In the genomic region with DNA sequence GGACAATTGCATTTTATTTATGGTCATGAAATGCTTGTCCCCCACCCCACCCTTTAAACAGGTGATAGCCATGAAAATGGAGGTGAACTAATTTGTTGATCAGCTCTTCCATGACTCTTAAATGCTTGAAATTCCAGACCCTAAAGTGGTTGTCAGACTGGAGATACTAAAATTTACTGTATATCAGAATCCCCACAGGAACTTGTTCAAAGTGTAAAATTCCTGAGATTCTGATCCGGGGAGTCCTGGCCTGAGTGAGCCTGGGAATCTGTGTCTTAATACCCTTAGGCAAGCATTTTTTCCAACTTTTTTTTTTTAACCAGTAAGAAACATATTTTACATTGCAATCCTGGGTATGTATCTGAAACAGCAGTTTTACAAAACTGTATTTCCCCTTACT, we compare ENCODE assay signal across 13 cellular contexts. TPM values are rescaled to one million over a fixed set of nuclear protein-coding genes. Genes with fewer than 3 reads are reported as not detected.
DNase-seq lines count a peak whose midpoint lies in the region; ATAC-seq and TF ChIP-seq lines count a peak whose summit lies in the region.
"Had no signal": no experiment of that assay in that cellular context is flagged by ENCODE, and none has a peak within 500 bp of the region (broad histone marks: within the 10 kb centered on the region; RNA-seq: fewer than 3 reads in every experiment).

No MANE protein-coding gene starts in this region.

- H3K27me3 ChIP-seq in SJSA1 (replicated peaks) (no peaks in the 10 kb centered on the region), fibroblast of lung (ENCODE audit: control insufficient read depth, insufficient read depth, low read length) (no peaks in the 10 kb centered on the region), psoas muscle (ENCODE audit: insufficient read depth in 3 of 3, low read length in 2 of 3) (no peaks in the 10 kb centered on the region)
- H3K27me3 ChIP-seq: body of pancreas had no signal

- H2AFZ ChIP-seq in fibroblast of lung (ENCODE audit: low read length) = no peak overlapping the region

- peaks cover 93% of the 10 kb centered on the region for H3K36me3 ChIP-seq in SJSA1
- peaks cover 7% of the 10 kb centered on the region for H3K36me3 ChIP-seq in fibroblast of lung (ENCODE audit: control insufficient read depth, insufficient read depth, low read length)
- H3K36me3 ChIP-seq in psoas muscle (ENCODE audit: insufficient read depth in 1 of 2, low read depth in 1 of 2) = peaks cover 5 to 41% of the 10 kb centered on the region in 2 donors

- 26 to 33% (median 32%) methylated on average over 1 of the region's 1 CpG for WGBS in psoas muscle, 3 donors

- no peak overlapping the region for H3K4me2 ChIP-seq in fibroblast of lung (ENCODE audit: extremely low read depth, insufficient read depth, low read length)

- H3K9ac ChIP-seq in fibroblast of lung (ENCODE audit: insufficient read depth, low read length) = no peak overlapping the region

- H3K4me3 ChIP-seq in SJSA1 = no peak overlapping the region
- H3K4me3 ChIP-seq in fibroblast of lung (replicated peaks in 1 of 4; ENCODE audit: control extremely low read depth in 1 of 4, insufficient read depth in 1 of 4, low read depth in 3 of 4, low read length in 4 of 4) = no peak overlapping the region
- no peak overlapping the region for H3K4me3 ChIP-seq in psoas muscle
- H3K4me3 ChIP-seq: body of pancreas had no signal

- intact Hi-C loops in psoas muscle (cut with DNase I) = no loop called here

- H3K36me3 Mint-ChIP-seq in stimulated activated naive B cell treated with anti-CD40 and anti-IgM and Interleukin-4, amounts not matched to agents 10 μg/mL and 1 μg/mL and 100 μg/mL, for 72 hours = peaks cover 38 to 61% of the 10 kb centered on the region in 2 donors

- H3K79me2 ChIP-seq in fibroblast of lung (ENCODE audit: control insufficient read depth, insufficient read depth, low read length) = peaks cover 39% of the 10 kb centered on the region

- no peaks in the 10 kb centered on the region for H3K9me3 Mint-ChIP-seq in stimulated activated naive B cell treated with anti-CD40 and anti-IgM and Interleukin-4, amounts not matched to agents 10 μg/mL and 1 μg/mL and 100 μg/mL, for 72 hours
- H3K9me3 Mint-ChIP-seq: naive thymus-derived CD4-positive, alpha-beta T cell had no signal

- no peak overlapping the region for H3K4me3 Mint-ChIP-seq in stimulated activated naive B cell treated with anti-CD40 and anti-IgM and Interleukin-4, amounts not matched to agents 10 μg/mL and 1 μg/mL and 100 μg/mL, for 72 hours
- H3K4me3 Mint-ChIP-seq: naive thymus-derived CD4-positive, alpha-beta T cell had no signal

- H3K27ac Mint-ChIP-seq in stimulated activated naive B cell treated with anti-CD40 and anti-IgM and Interleukin-4, amounts not matched to agents 10 μg/mL and 1 μg/mL and 100 μg/mL, for 72 hours = no peak overlapping the region
- H3K27ac Mint-ChIP-seq: naive thymus-derived CD4-positive, alpha-beta T cell had no signal

- TF ChIP-seq CTCF in fibroblast of lung (conservative IDR thresholded peaks at IDR 0.05 in 1 of 2, IDR thresholded peaks at IDR 0.05 in 1 of 2; ENCODE audit: low read depth in 1 of 2, low read length in 2 of 2) (no peak), psoas muscle (IDR thresholded peaks at IDR 0.05) (no peak)

- no peaks in the 10 kb centered on the region for H4K20me1 ChIP-seq in fibroblast of lung (ENCODE audit: control insufficient read depth, extremely low read depth, insufficient read depth, low read length)

- DNase-seq in EH (ENCODE audit: low read depth) = peak; percentile 96
- peak in 1 of 2 experiments; percentile 67 for DNase-seq in SJSA1 (ENCODE audit: low read depth in 1 of 2, low spot score in 2 of 2)
- peak in 1 of 2 donors; percentile 80 for DNase-seq in fibroblast of lung (ENCODE audit: low read depth in 2 of 2)
- DNase-seq in psoas muscle = no peak
- no peak for DNase-seq in stimulated activated naive B cell treated with anti-CD40 and anti-IgM and Interleukin-4, amounts not matched to agents 10 μg/mL and 1 μg/mL and 100 μg/mL, for 72 hours
- DNase-seq in NCI-H2227 treated with DMSO at 0.1 percent for 48 hours (lab: John Stamatoyannopoulos, UW) = no peak
- DNase-seq in nucleus accumbens (lab: John Stamatoyannopoulos, UW) = no peak
- DNase-seq in NCI-H1105 (lab: John Stamatoyannopoulos, UW) = no peak
- DNase-seq: activated CD4-positive, CD25-positive, alpha-beta regulatory T cell treated with anti-CD3 and anti-CD28 coated beads, Interleukin-2, amount 50 U/mL, for 72 hours; activated T-cell treated with anti-CD3 and anti-CD28 coated beads, Interleukin-2, amount 50 U/mL, for 48 hours; body of pancreas; naive thymus-derived CD4-positive, alpha-beta T cell; NCI-H1436 had no signal

- H3K27ac ChIP-seq in SJSA1 (peak overlapping the region; percentile 88), fibroblast of lung (ENCODE audit: insufficient read depth, low read length) (peak overlapping the region; percentile 52), psoas muscle (peak overlapping the region; percentile 31)
- H3K27ac ChIP-seq: body of pancreas had no signal

- no peaks in the 10 kb centered on the region for H3K27me3 Mint-ChIP-seq in stimulated activated naive B cell treated with anti-CD40 and anti-IgM and Interleukin-4, amounts not matched to agents 10 μg/mL and 1 μg/mL and 100 μg/mL, for 72 hours
- H3K27me3 Mint-ChIP-seq: naive thymus-derived CD4-positive, alpha-beta T cell had no signal

- peaks cover 26 to 32% of the 10 kb centered on the region in 2 donors for H3K4me1 Mint-ChIP-seq in stimulated activated naive B cell treated with anti-CD40 and anti-IgM and Interleukin-4, amounts not matched to agents 10 μg/mL and 1 μg/mL and 100 μg/mL, for 72 hours

- H3K4me1 ChIP-seq in SJSA1 (replicated peaks) (peaks cover 35% of the 10 kb centered on the region), fibroblast of lung (ENCODE audit: control insufficient read depth, extremely low read depth, insufficient read depth, low read length) (peaks cover 7% of the 10 kb centered on the region), psoas muscle (peaks cover 21% of the 10 kb centered on the region)

- H3K9me3 ChIP-seq in SJSA1 (replicated peaks) (no peaks in the 10 kb centered on the region), fibroblast of lung (ENCODE audit: control insufficient read depth, insufficient read depth, low read depth, low read length) (no peaks in the 10 kb centered on the region), psoas muscle (no peaks in the 10 kb centered on the region)
- H3K9me3 ChIP-seq: body of pancreas had no signal

- ATAC-seq in psoas muscle = no peak
- ATAC-seq in stimulated activated naive B cell treated with anti-CD40 and anti-IgM and Interleukin-4, amounts not matched to agents 10 μg/mL and 1 μg/mL and 100 μg/mL, for 72 hours (replicated peaks) = no peak
- ATAC-seq: body of pancreas; naive thymus-derived CD4-positive, alpha-beta T cell had no signal

RNA-seq across cellular contexts. Expression of gene SKP2, which starts 4.7 kb away (rescaled TPM):
- 51.7 and 73.5 TPM in 2 replicates for total RNA-seq in SJSA1 (2014; rRNA removed; shearing (Covaris generic))
- total RNA-seq in fibroblast of lung = 10.6 and 11.0 TPM in 2 replicates
- polyA plus RNA-seq in fibroblast of lung = 22.4 and 30.8 TPM in 2 replicates
- polyA plus RNA-seq in fibroblast of lung (2012) = 15.2 and 22.4 TPM in 2 replicates
- 29.7 and 50.2 TPM in 2 replicates for polyA minus RNA-seq in fibroblast of lung (ENCODE audit: low replicate concordance)
- total RNA-seq in psoas muscle = 1 to 10 TPM; 3.0 to 5.3 (median 4.2) TPM
- polyA plus RNA-seq in psoas muscle = 1 to 10 TPM; 1.3 to 6.6 (median 2.4) TPM

RNA-seq across cellular contexts. Expression of gene LMBRD2, which starts 4.9 kb away (rescaled TPM):
- 15.3 and 21.1 TPM in 2 replicates for total RNA-seq in SJSA1 (2014; rRNA removed; shearing (Covaris generic))
- 18.0 and 19.8 TPM in 2 replicates for total RNA-seq in fibroblast of lung
- polyA plus RNA-seq in fibroblast of lung = 4.7 and 7.2 TPM in 2 replicates
- 3.7 and 5.2 TPM in 2 replicates for polyA plus RNA-seq in fibroblast of lung (2012)
- 1.9 and 2.5 TPM in 2 replicates for polyA minus RNA-seq in fibroblast of lung (ENCODE audit: low replicate concordance)
- 10 to 100 TPM; 13.7 to 22.8 (median 18.9) TPM for total RNA-seq in psoas muscle
- polyA plus RNA-seq in psoas muscle = 10 to 100 TPM in 1 of 3 donors, 1 to 10 TPM in 2; 3.0 to 17.4 (median 3.6) TPM

Comparison
In these comparisons a context has a peak if more than half of its experiments do, and no peak if none do; other contexts are left out.
1. H3K27ac ChIP-seq: peak in every context shown above with its lines; median percentile 88 in SJSA1; 52 in fibroblast of lung; 31 in psoas muscle.